ENCODE assay signal across 37 cellular contexts in genomic region chr7:13148548-13148947, GRCh38.
"Had no signal": no experiment of that assay in that cellular context is flagged by ENCODE, and none has a peak within 500 bp of the region (broad histone marks: within the 10 kb centered on the region; RNA-seq: fewer than 3 reads in every experiment).

No MANE protein-coding gene starts in this region.

- ATAC-seq: activated CD4-positive, alpha-beta T cell treated with anti-CD3 and anti-CD28 coated beads for 36 hours; activated CD4-positive, CD25-positive, alpha-beta regulatory T cell treated with anti-CD3 and anti-CD28 coated beads, Interleukin-2, amount 50 U/mL, for 24 hours; activated CD8-positive, alpha-beta memory T cell treated with anti-CD3 and anti-CD28 coated beads, Interleukin-2, amount 10 ng/mL, durations not matched to agents 7 days and 5 days; activated CD8-positive, alpha-beta T cell treated with anti-CD3 and anti-CD28 coated beads, Interleukin-2, amount 10 ng/mL, durations not matched to agents 7 days and 5 days; activated naive CD8-positive, alpha-beta T cell treated with anti-CD3 and anti-CD28 coated beads, Interleukin-2, amount 50 U/mL, for 24 hours; WTC11 had no signal

- H3K4me1 Mint-ChIP-seq: activated CD4-positive, alpha-beta memory T cell treated with anti-CD3 and anti-CD28 coated beads, Interleukin-2, amount 10 ng/mL, durations not matched to agents 7 days and 5 days; activated CD4-positive, alpha-beta T cell treated with anti-CD3 and anti-CD28 coated beads, Interleukin-2, amount 10 ng/mL, durations not matched to agents 7 days and 5 days; activated CD8-positive, alpha-beta memory T cell treated with anti-CD3 and anti-CD28 coated beads, Interleukin-2, amount 10 ng/mL, durations not matched to agents 7 days and 5 days; activated naive CD4-positive, alpha-beta T cell treated with anti-CD3 and anti-CD28 coated beads, Interleukin-2, amount 10 ng/mL, durations not matched to agents 7 days and 5 days; activated naive CD4-positive, alpha-beta T cell treated with anti-CD3 and anti-CD28 coated beads, Interleukin-2, amount 50 U/mL, for 24 hours; activated naive CD8-positive, alpha-beta T cell treated with anti-CD3 and anti-CD28 coated beads, Interleukin-2, amount 10 ng/mL, durations not matched to agents 7 days and 5 days; central memory CD8-positive, alpha-beta T cell had no signal

- H3K36me3 ChIP-seq: ascending aorta, cardiac muscle cell, WERI-Rb-1 had no signal

- H3K4me1 ChIP-seq: ascending aorta had no signal

- H3K27me3 ChIP-seq: ascending aorta, cardiac muscle cell had no signal

- H3K9me3 Mint-ChIP-seq: activated CD4-positive, alpha-beta memory T cell treated with anti-CD3 and anti-CD28 coated beads, Interleukin-2, amount 10 ng/mL, durations not matched to agents 7 days and 5 days; activated CD4-positive, alpha-beta T cell treated with anti-CD3 and anti-CD28 coated beads, Interleukin-2, amount 10 ng/mL, durations not matched to agents 7 days and 5 days; activated naive CD4-positive, alpha-beta T cell treated with anti-CD3 and anti-CD28 coated beads, Interleukin-2, amount 10 ng/mL, durations not matched to agents 7 days and 5 days; activated naive CD4-positive, alpha-beta T cell treated with anti-CD3 and anti-CD28 coated beads, Interleukin-2, amount 50 U/mL, for 24 hours; activated naive CD8-positive, alpha-beta T cell treated with anti-CD3 and anti-CD28 coated beads, Interleukin-2, amount 10 ng/mL, durations not matched to agents 7 days and 5 days; activated naive CD8-positive, alpha-beta T cell treated with anti-CD3 and anti-CD28 coated beads, Interleukin-2, amount 50 U/mL, for 24 hours; activated T-cell treated with anti-CD3 and anti-CD28 coated beads, Interleukin-2, amount 50 U/mL, for 24 hours; activated T-helper 2 cell treated with anti-CD3 and anti-CD28 coated beads, Interferon-gamma antibody, Interleukin-2, Interleukin-4, amounts not matched to agents 10 μg/mL and 5 μg/mL and 100 μg/mL, durations not matched to agents 14 hours and 24 hours and 36 hours; brain; central memory CD8-positive, alpha-beta T cell; T-helper 1 cell treated with Interleukin-12 subunit alpha and Interleukin-12 subunit beta and Interleukin-4 antibody, amounts not matched to agents 30 μg/mL and 1 μg/mL, for 36 hours; T-helper 2 cell treated with Interferon-gamma antibody and Interleukin-4, amounts not matched to agents 5 μg/mL and 100 μg/mL, for 36 hours; WTC11 had no signal

- H3K27ac ChIP-seq: ascending aorta, cardiac muscle cell, WERI-Rb-1 had no signal

- H3K9me3 ChIP-seq: ascending aorta had no signal

- H3K27me3 Mint-ChIP-seq: activated CD4-positive, alpha-beta T cell treated with anti-CD3 and anti-CD28 coated beads for 36 hours; activated CD4-positive, alpha-beta T cell treated with anti-CD3 and anti-CD28 coated beads, Interleukin-2, amount 10 ng/mL, durations not matched to agents 7 days and 5 days; activated CD8-positive, alpha-beta memory T cell treated with anti-CD3 and anti-CD28 coated beads, Interleukin-2, amount 10 ng/mL, durations not matched to agents 7 days and 5 days; activated naive CD4-positive, alpha-beta T cell treated with anti-CD3 and anti-CD28 coated beads, Interleukin-2, amount 10 ng/mL, durations not matched to agents 7 days and 5 days; activated naive CD8-positive, alpha-beta T cell; activated naive CD8-positive, alpha-beta T cell treated with anti-CD3 and anti-CD28 coated beads, Interleukin-2, amount 10 ng/mL, durations not matched to agents 7 days and 5 days; activated naive CD8-positive, alpha-beta T cell treated with anti-CD3 and anti-CD28 coated beads, Interleukin-2, amount 50 U/mL, for 24 hours; activated T-cell treated with anti-CD3 and anti-CD28 coated beads, Interleukin-2, amount 50 U/mL, for 24 hours; brain; central memory CD8-positive, alpha-beta T cell had no signal

- H3K4me3 ChIP-seq: ascending aorta, cardiac muscle cell had no signal

- H3K4me3 Mint-ChIP-seq: activated CD4-positive, alpha-beta memory T cell treated with anti-CD3 and anti-CD28 coated beads, Interleukin-2, amount 10 ng/mL, durations not matched to agents 7 days and 5 days; activated CD4-positive, alpha-beta T cell treated with anti-CD3 and anti-CD28 coated beads for 36 hours; activated CD4-positive, alpha-beta T cell treated with anti-CD3 and anti-CD28 coated beads, Interleukin-2, amount 10 ng/mL, durations not matched to agents 7 days and 5 days; activated CD8-positive, alpha-beta memory T cell treated with anti-CD3 and anti-CD28 coated beads, Interleukin-2, amount 10 ng/mL, durations not matched to agents 7 days and 5 days; activated CD8-positive, alpha-beta T cell treated with anti-CD3 and anti-CD28 coated beads, Interleukin-2, amount 10 ng/mL, durations not matched to agents 7 days and 5 days; activated naive CD4-positive, alpha-beta T cell treated with anti-CD3 and anti-CD28 coated beads, Interleukin-2, amount 10 ng/mL, durations not matched to agents 7 days and 5 days; activated naive CD4-positive, alpha-beta T cell treated with anti-CD3 and anti-CD28 coated beads, Interleukin-2, amount 50 U/mL, for 24 hours; activated naive CD8-positive, alpha-beta T cell; activated naive CD8-positive, alpha-beta T cell treated with anti-CD3 and anti-CD28 coated beads, Interleukin-2, amount 10 ng/mL, durations not matched to agents 7 days and 5 days; activated naive CD8-positive, alpha-beta T cell treated with anti-CD3 and anti-CD28 coated beads, Interleukin-2, amount 50 U/mL, for 24 hours; activated T-cell treated with anti-CD3 and anti-CD28 coated beads, Interleukin-2, amount 50 U/mL, for 24 hours; brain; central memory CD8-positive, alpha-beta T cell; T-helper 1 cell treated with Interleukin-12 subunit alpha and Interleukin-12 subunit beta and Interleukin-4 antibody, amounts not matched to agents 30 μg/mL and 1 μg/mL, for 36 hours; T-helper 2 cell treated with Interferon-gamma antibody and Interleukin-4, amounts not matched to agents 5 μg/mL and 100 μg/mL, for 36 hours; WTC11 had no signal

- DNase-seq: activated CD4-positive, alpha-beta memory T cell treated with anti-CD3 and anti-CD28 coated beads, Interleukin-2, amount 10 ng/mL, durations not matched to agents 7 days and 5 days; activated CD4-positive, alpha-beta T cell treated with anti-CD3 and anti-CD28 coated beads for 1 hour; activated CD4-positive, alpha-beta T cell treated with anti-CD3 and anti-CD28 coated beads for 36 hours; activated CD4-positive, alpha-beta T cell treated with anti-CD3 and anti-CD28 coated beads for 48 hours; activated CD4-positive, alpha-beta T cell treated with anti-CD3 and anti-CD28 coated beads, Interleukin-2, amount 10 ng/mL, durations not matched to agents 7 days and 5 days; activated CD4-positive, alpha-beta T cell treated with anti-CD3 and anti-CD28 coated beads, Interleukin-2, amount 50 U/mL, for 48 hours; activated CD4-positive, CD25-positive, alpha-beta regulatory T cell; activated CD8-positive, alpha-beta memory T cell treated with anti-CD3 and anti-CD28 coated beads for 24 hours; activated CD8-positive, alpha-beta memory T cell treated with anti-CD3 and anti-CD28 coated beads, Interleukin-2, amount 10 ng/mL, durations not matched to agents 7 days and 5 days; activated CD8-positive, alpha-beta memory T cell treated with anti-CD3 and anti-CD28 coated beads, Interleukin-2, amount 50 U/mL, for 48 hours; activated CD8-positive, alpha-beta T cell treated with anti-CD3 and anti-CD28 coated beads, Interleukin-2, amount 10 ng/mL, durations not matched to agents 7 days and 5 days; activated effector memory CD4-positive, alpha-beta T cell treated with Interleukin-2 at 50 U/mL for 16 hours; activated gamma-delta T cell; activated naive CD4-positive, alpha-beta T cell treated with anti-CD3 and anti-CD28 coated beads, Interleukin-2, amount 10 ng/mL, durations not matched to agents 7 days and 5 days; activated naive CD4-positive, alpha-beta T cell treated with Interleukin-2 at 50 U/mL for 16 hours; activated naive CD8-positive, alpha-beta T cell treated with anti-CD3 and anti-CD28 coated beads, Interleukin-2, amount 10 ng/mL, durations not matched to agents 7 days and 5 days; activated naive CD8-positive, alpha-beta T cell treated with anti-CD3 and anti-CD28 coated beads, Interleukin-2, amount 50 U/mL, for 24 hours; activated T-cell treated with anti-CD3 and anti-CD28 coated beads, Interleukin-2, amount 50 U/mL, for 24 hours; activated T-cell treated with anti-CD3 and anti-CD28 coated beads, Interleukin-2, amount 50 U/mL, for 48 hours; amygdala; anterior cingulate cortex; caudate nucleus; cerebellar nuclear complex; T-helper 2 cell; T-helper 9 cell; WERI-Rb-1 had no signal

- H3K27ac Mint-ChIP-seq: activated CD4-positive, alpha-beta memory T cell treated with anti-CD3 and anti-CD28 coated beads, Interleukin-2, amount 10 ng/mL, durations not matched to agents 7 days and 5 days; activated CD4-positive, alpha-beta T cell treated with anti-CD3 and anti-CD28 coated beads for 36 hours; activated CD4-positive, alpha-beta T cell treated with anti-CD3 and anti-CD28 coated beads, Interleukin-2, amount 10 ng/mL, durations not matched to agents 7 days and 5 days; activated CD8-positive, alpha-beta memory T cell treated with anti-CD3 and anti-CD28 coated beads, Interleukin-2, amount 10 ng/mL, durations not matched to agents 7 days and 5 days; activated CD8-positive, alpha-beta T cell treated with anti-CD3 and anti-CD28 coated beads, Interleukin-2, amount 10 ng/mL, durations not matched to agents 7 days and 5 days; activated naive CD4-positive, alpha-beta T cell treated with anti-CD3 and anti-CD28 coated beads, Interleukin-2, amount 10 ng/mL, durations not matched to agents 7 days and 5 days; activated naive CD4-positive, alpha-beta T cell treated with anti-CD3 and anti-CD28 coated beads, Interleukin-2, amount 50 U/mL, for 24 hours; activated naive CD8-positive, alpha-beta T cell; activated naive CD8-positive, alpha-beta T cell treated with anti-CD3 and anti-CD28 coated beads, Interleukin-2, amount 10 ng/mL, durations not matched to agents 7 days and 5 days; activated naive CD8-positive, alpha-beta T cell treated with anti-CD3 and anti-CD28 coated beads, Interleukin-2, amount 50 U/mL, for 24 hours; activated T-cell treated with anti-CD3 and anti-CD28 coated beads, Interleukin-2, amount 50 U/mL, for 24 hours; activated T-helper 2 cell treated with anti-CD3 and anti-CD28 coated beads, Interferon-gamma antibody, Interleukin-2, Interleukin-4, amounts not matched to agents 10 μg/mL and 5 μg/mL and 100 μg/mL, durations not matched to agents 14 hours and 24 hours and 36 hours; brain; T-helper 1 cell treated with Interleukin-12 subunit alpha and Interleukin-12 subunit beta and Interleukin-4 antibody, amounts not matched to agents 30 μg/mL and 1 μg/mL, for 36 hours; T-helper 2 cell treated with Interferon-gamma antibody and Interleukin-4, amounts not matched to agents 5 μg/mL and 100 μg/mL, for 36 hours; WTC11 had no signal

- H3K36me3 Mint-ChIP-seq: activated CD8-positive, alpha-beta memory T cell treated with anti-CD3 and anti-CD28 coated beads, Interleukin-2, amount 10 ng/mL, durations not matched to agents 7 days and 5 days; activated naive CD4-positive, alpha-beta T cell treated with anti-CD3 and anti-CD28 coated beads, Interleukin-2, amount 10 ng/mL, durations not matched to agents 7 days and 5 days; activated naive CD4-positive, alpha-beta T cell treated with anti-CD3 and anti-CD28 coated beads, Interleukin-2, amount 50 U/mL, for 24 hours; activated naive CD8-positive, alpha-beta T cell; activated naive CD8-positive, alpha-beta T cell treated with anti-CD3 and anti-CD28 coated beads, Interleukin-2, amount 10 ng/mL, durations not matched to agents 7 days and 5 days; brain; WTC11 had no signal
